Comparison of ENCODE assay signal across 11 cellular contexts in the genomic region with DNA sequence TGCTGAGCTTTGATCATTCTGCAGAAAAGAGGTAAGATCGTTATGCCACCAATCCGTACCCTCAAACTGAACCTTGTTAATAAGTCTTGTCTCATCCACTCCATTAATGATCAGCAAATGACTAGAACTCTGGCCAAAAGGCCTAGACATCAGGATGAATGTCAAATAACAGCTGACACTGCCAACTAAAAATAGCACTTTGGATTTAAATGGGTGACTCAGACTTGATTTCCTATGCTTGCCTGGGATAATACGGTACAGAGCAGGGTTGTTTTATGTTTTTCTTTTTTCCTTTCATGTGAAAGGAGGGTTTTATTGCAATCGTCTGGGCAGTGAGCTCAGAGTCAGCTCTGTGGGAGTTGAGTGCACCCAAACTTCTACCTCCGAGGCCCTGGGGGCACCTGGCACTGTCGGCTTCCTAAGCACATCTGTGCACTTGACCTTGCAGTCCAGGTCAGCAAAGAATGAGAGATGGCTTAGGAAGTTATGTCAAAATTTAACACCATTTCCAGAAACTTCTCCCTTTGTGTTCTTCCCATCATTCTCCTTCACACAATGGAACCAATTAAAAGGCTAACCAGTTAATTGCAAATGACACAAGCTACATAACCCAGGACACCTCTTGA.
DNase-seq lines count a peak whose midpoint lies in the region; ATAC-seq, FAIRE-seq and TF ChIP-seq lines count a peak whose summit lies in the region.
"Had no signal": no experiment of that assay in that cellular context is flagged by ENCODE, and none has a peak within 500 bp of the region (broad histone marks: within the 10 kb centered on the region; RNA-seq: fewer than 3 reads in every experiment).

No MANE protein-coding gene starts in this region.

- no peak overlapping the region for H2BK12ac ChIP-seq in H9 (ENCODE audit: insufficient read length, low read depth, low read length)

- no CpG with 5 or more reads among the region's 6 CpGs for whole genome bisulfite sequencing in H9 (ENCODE audit: extremely low coverage, insufficient read length, low lambda C conversion rate)

- H3K9me3 ChIP-seq in kidney (ENCODE audit: control insufficient read depth in 1 of 2, low read length in 2 of 2) (no peaks in the 10 kb centered on the region), thoracic aorta (no peaks in the 10 kb centered on the region), H9 (ENCODE audit: control insufficient read depth, low read depth, low read length) (no peaks in the 10 kb centered on the region)

- no peak overlapping the region for H4K8ac ChIP-seq in H9 (replicated peaks; ENCODE audit: insufficient read length, low read depth, low read length)

- DNase-seq in NCI-H1092 treated with DMSO at 0.1 percent for 48 hours (lab: John Stamatoyannopoulos, UW) (peak; percentile 1), NCI-H1092 (lab: John Stamatoyannopoulos, UW) (no peak), kidney (no peak), thoracic aorta (ENCODE audit: low spot score) (no peak), Calu3 (no peak), H9 (no peak)
- DNase-seq: aorta, mesendoderm had no signal

- no peak overlapping the region for H3K4ac ChIP-seq in H9 (ENCODE audit: low read depth, low read length)

- no peak overlapping the region for H3K4me2 ChIP-seq in H9 (ENCODE audit: insufficient read depth, insufficient read length, low read length)

- H3K27ac Mint-ChIP-seq in Calu3 (ENCODE audit: unreplicated experiment) (no peak overlapping the region), H9 (no peak overlapping the region)

- H3K36me3 ChIP-seq in kidney (ENCODE audit: control insufficient read depth in 1 of 2, insufficient read depth in 2 of 2, low read length in 2 of 2): no peaks in the 10 kb centered on the region
- no peaks in the 10 kb centered on the region for H3K36me3 ChIP-seq in thoracic aorta

- intact Hi-C loops in kidney (cut with DNase I): no loop called here
- intact Hi-C loops in Calu3 (cut with micrococcal nuclease; ENCODE audit: unreplicated experiment): no loop called here

- H2BK120ac ChIP-seq in H9 (ENCODE audit: low read depth, low read length, poor library complexity, severe bottlenecking): no peak overlapping the region

- no peaks in the 10 kb centered on the region for H3K27me3 ChIP-seq in thoracic aorta (replicated peaks; ENCODE audit: insufficient read depth)
- no peaks in the 10 kb centered on the region for H3K27me3 ChIP-seq in H9 (ENCODE audit: insufficient read depth, low read length)

- H3K4me1 ChIP-seq in kidney (ENCODE audit: control insufficient read depth in 1 of 2, insufficient read depth in 1 of 2, low read depth in 1 of 2, low read length in 2 of 2): peaks cover 19 to 30% of the 10 kb centered on the region in 2 donors
- peaks cover 10 to 17% of the 10 kb centered on the region in 2 donors for H3K4me1 ChIP-seq in thoracic aorta (ENCODE audit: control insufficient read depth in 1 of 2, low read depth in 2 of 2)
- no peaks in the 10 kb centered on the region for H3K4me1 ChIP-seq in H9 (ENCODE audit: insufficient read depth, low read length)

- H2AFZ ChIP-seq in H9 (ENCODE audit: low read length): no peak overlapping the region

- no peak overlapping the region for H3T11ph ChIP-seq in H9 (ENCODE audit: low read length)

- no peak overlapping the region for H2AK5ac ChIP-seq in H9 (ENCODE audit: insufficient read length, low read length)

- H2BK20ac ChIP-seq in H9 (ENCODE audit: low read depth, low read length, poor library complexity, severe bottlenecking): no peak overlapping the region

- no peak for TF ChIP-seq CTCF in kidney (IDR thresholded peaks at IDR 0.05; ENCODE audit: borderline replicate concordance, extremely low read depth, insufficient read depth)
- TF ChIP-seq CTCF in thoracic aorta (IDR thresholded peaks at IDR 0.05): no peak
- TF ChIP-seq CTCF in Calu3 (IDR thresholded peaks at IDR 0.05; ENCODE audit: unreplicated experiment): no peak
- TF ChIP-seq CTCF in H9 (conservative IDR thresholded peaks at IDR 0.05): no peak

- H3K23ac ChIP-seq in H9 (ENCODE audit: insufficient read length, low read depth, low read length): no peak overlapping the region

- CTCF ChIA-PET in Calu3 (lab: Charles Lee): no interaction called here

- H2BK5ac ChIP-seq in H9 (ENCODE audit: insufficient read length, low read length): no peak overlapping the region

- H2BK15ac ChIP-seq in H9 (ENCODE audit: low read depth, low read length): no peak overlapping the region

- H3K4me3 Mint-ChIP-seq in Calu3 (ENCODE audit: low read depth, unreplicated experiment) (no peak overlapping the region), H9 (no peak overlapping the region)

- H3K79me1 ChIP-seq in H9 (ENCODE audit: insufficient read depth, low read depth, low read length, poor library complexity, severe bottlenecking): no peaks in the 10 kb centered on the region

- no peak overlapping the region for H3K9ac ChIP-seq in kidney (ENCODE audit: low read length in 2 of 2)
- no peak overlapping the region for H3K9ac ChIP-seq in H9 (ENCODE audit: extremely low read depth, insufficient read length, low read length)

- peak; percentile 90 for FAIRE-seq in kidney (lab: Jason Lieb, UNC)
- FAIRE-seq: A204.1 had no signal

- peak overlapping the region; percentile 56 for H3K27ac ChIP-seq in cingulate gyrus (ENCODE audit: low read depth, low read length)
- peak overlapping the region; percentile 68 to 86 for H3K27ac ChIP-seq in kidney (ENCODE audit: low read depth in 2 of 2, low read length in 2 of 2)
- peak overlapping the region in 1 of 2 donors; percentile 42 for H3K27ac ChIP-seq in thoracic aorta
- no peak overlapping the region for H3K27ac ChIP-seq in H9 (ENCODE audit: insufficient read length, low read depth, low read length)

- no peak overlapping the region for H4K5ac ChIP-seq in H9 (ENCODE audit: insufficient read length, low read depth, low read length)

- H3K23me2 ChIP-seq in H9 (ENCODE audit: insufficient read length, low read depth, low read length, poor library complexity, severe bottlenecking): no peaks in the 10 kb centered on the region

- peak; percentile 52 for ATAC-seq in thoracic aorta (ENCODE audit: insufficient number of reproducible peaks, low FRiP score, low read depth)
- ATAC-seq in HG03108 (IDR thresholded peaks at IDR 0.05; ENCODE audit: unreplicated experiment): no peak

- H3K36me3 Mint-ChIP-seq in Calu3 (ENCODE audit: insufficient read depth, unreplicated experiment): no peaks in the 10 kb centered on the region
- H3K36me3 Mint-ChIP-seq in H9 (ENCODE audit: insufficient read depth in 1 of 3, low read depth in 3 of 3): no peaks in the 10 kb centered on the region; a peak in 1 of 7 replicates

- no TSS peak for BruUV-seq in Calu3 (replicated peaks; lab: Mats Ljungman, UMichigan)

- no peaks in the 10 kb centered on the region for H3K79me2 ChIP-seq in H9 (ENCODE audit: insufficient read depth, low read length)

- H3K56ac ChIP-seq in H9 (ENCODE audit: insufficient read length, low read depth, low read length): no peak overlapping the region

- H3K14ac ChIP-seq in H9 (ENCODE audit: insufficient read depth, low read length): no peak overlapping the region

- H3K4me3 ChIP-seq in kidney (ENCODE audit: low read length in 2 of 2) (peak overlapping the region in 1 of 2 donors; percentile 7), thoracic aorta (no peak overlapping the region)

- H3K4me1 Mint-ChIP-seq in Calu3 (ENCODE audit: low read depth, unreplicated experiment) (no peaks in the 10 kb centered on the region), H9 (peaks cover 7 to 10% of the 10 kb centered on the region in 2 experiments)

- H3K9me3 Mint-ChIP-seq in Calu3 (ENCODE audit: low read depth, unreplicated experiment) (no peaks in the 10 kb centered on the region), H9 (no peaks in the 10 kb centered on the region)

- no peak overlapping the region for H4K91ac ChIP-seq in H9 (ENCODE audit: insufficient read length, low read depth, low read length)

- no peak overlapping the region for H3K18ac ChIP-seq in H9 (ENCODE audit: insufficient read length, low read depth, low read length)

- H3K27me3 Mint-ChIP-seq in Calu3 (ENCODE audit: unreplicated experiment): no peaks in the 10 kb centered on the region
- no peaks in the 10 kb centered on the region for H3K27me3 Mint-ChIP-seq in H9 (ENCODE audit: low read depth)

- no peaks in the 10 kb centered on the region for H4K20me1 ChIP-seq in H9 (ENCODE audit: control insufficient read depth, insufficient read depth, insufficient read length)
